ENCODE assay signal across 10 cellular contexts in genomic region chr10:45421231-45422097, GRCh38. TPM values are rescaled to one million over a fixed set of nuclear protein-coding genes. Genes with fewer than 3 reads are reported as not detected.
A peak's percentile ranks its signal among the peaks of the same experiment; 100 is the strongest.
DNase-seq lines count a peak whose midpoint lies in the region; ATAC-seq, FAIRE-seq and TF ChIP-seq lines count a peak whose summit lies in the region.
"Had no signal": no experiment of that assay in that cellular context is flagged by ENCODE, and none has a peak within 500 bp of the region (broad histone marks: within the 10 kb centered on the region; RNA-seq: fewer than 3 reads in every experiment).

No MANE protein-coding gene starts in this region.

- peak; percentile 85 for FAIRE-seq in GM12892 (lab: Jason Lieb, UNC)

- H3K4me1 Mint-ChIP-seq in activated T-cell treated with anti-CD3 and anti-CD28 coated beads, Interleukin-2, amount 50 U/mL, for 4 hours (ENCODE audit: low read depth) = peaks cover 65% of the 10 kb centered on the region

- H3K4me3 Mint-ChIP-seq in activated T-cell treated with anti-CD3 and anti-CD28 coated beads, Interleukin-2, amount 50 U/mL, for 4 hours = peak overlapping the region; percentile 88

- peaks cover 89 to 93% of the 10 kb centered on the region in 2 experiments for H3K4me1 ChIP-seq in neutrophil (ENCODE audit: control insufficient read depth in 1 of 2, insufficient read depth in 1 of 2, low read depth in 1 of 2, low read length in 1 of 2)

- no peaks in the 10 kb centered on the region for H3K27me3 Mint-ChIP-seq in activated T-cell treated with anti-CD3 and anti-CD28 coated beads, Interleukin-2, amount 50 U/mL, for 4 hours (ENCODE audit: low read depth)

- peaks cover 78% of the 10 kb centered on the region for H3K36me3 ChIP-seq in neutrophil

- DNase-seq in GM12892 (ENCODE audit: insufficient read length) (no peak), SKM-1 (lab: John Stamatoyannopoulos, UW; ENCODE audit: unreplicated experiment) (no peak), NCI-H2107 treated with DMSO at 0.1 percent for 48 hours (lab: John Stamatoyannopoulos, UW; ENCODE audit: unreplicated experiment) (no peak)
- peak; percentile 35 for DNase-seq in activated T-cell treated with anti-CD3 and anti-CD28 coated beads, Interleukin-2, amount 50 U/mL, for 4 hours

- no peak for TF ChIP-seq POLR2A in GM12892 (IDR thresholded peaks at IDR 0.05; ENCODE audit: low read depth, low read length)

- H3K27me3 ChIP-seq in neutrophil = no peaks in the 10 kb centered on the region

- H3K4me3 ChIP-seq in neutrophil (ENCODE audit: low read depth in 1 of 2, low read length in 1 of 2) = peak overlapping the region; percentile 65 to 76

- H3K9me3 ChIP-seq in neutrophil = no peaks in the 10 kb centered on the region

- H3K36me3 Mint-ChIP-seq in activated T-cell treated with anti-CD3 and anti-CD28 coated beads, Interleukin-2, amount 50 U/mL, for 4 hours (ENCODE audit: insufficient read depth) = no peaks in the 10 kb centered on the region

- peak; percentile 24 for ATAC-seq in HG02763 (IDR thresholded peaks at IDR 0.05; ENCODE audit: unreplicated experiment)
- peak; percentile 9 to 11 for ATAC-seq in activated T-cell treated with anti-CD3 and anti-CD28 coated beads, Interleukin-2, amount 50 U/mL, for 4 hours
- ATAC-seq in HG03342 (IDR thresholded peaks at IDR 0.05; ENCODE audit: unreplicated experiment) = no peak
- no peak for ATAC-seq in HG02759 (IDR thresholded peaks at IDR 0.05; ENCODE audit: unreplicated experiment)

- peak overlapping the region; percentile 88 for H3K27ac ChIP-seq in neutrophil

- no peak for TF ChIP-seq CTCF in neutrophil (IDR thresholded peaks at IDR 0.05)

- no peaks in the 10 kb centered on the region for H3K9me3 Mint-ChIP-seq in activated T-cell treated with anti-CD3 and anti-CD28 coated beads, Interleukin-2, amount 50 U/mL, for 4 hours

RNA-seq across cellular contexts. Expression of gene ALOX5, which starts 47.4 kb away (rescaled TPM):
- 28.2 TPM for polyA plus RNA-seq in GM12892 (2012; ENCODE audit: missing spikeins)
- total RNA-seq in activated T-cell treated with anti-CD3 and anti-CD28 coated beads, Interleukin-2, amount 50 U/mL, for 4 hours = 1 to 10 TPM in 1 of 3 donors, under 1 TPM in 2; 0.46 to 1.1 (median 0.69) TPM
- total RNA-seq: IMR-90 had no signal
- polyA plus RNA-seq: IMR-90, neural cell had no signal

Comparison
In these comparisons a context has a peak if more than half of its experiments do, and no peak if none do; other contexts are left out.
1. ATAC-seq: peak in HG02763 (single experiment) and activated T-cell treated with anti-CD3 and anti-CD28 coated beads, Interleukin-2, amount 50 U/mL, for 4 hours (2 of 2); none in HG03342 (single experiment) and HG02759 (single experiment).